Comparison of ENCODE assay signal across 9 cellular contexts in genomic region chr15:31306426-31307269, GRCh38. TPM values are rescaled to one million over a fixed set of nuclear protein-coding genes. Genes with fewer than 3 reads are reported as not detected.
DNase-seq lines count a peak whose midpoint lies in the region; ATAC-seq and TF ChIP-seq lines count a peak whose summit lies in the region.
"Had no signal": no experiment of that assay in that cellular context is flagged by ENCODE, and none has a peak within 500 bp of the region (broad histone marks: within the 10 kb centered on the region; RNA-seq: fewer than 3 reads in every experiment).

No MANE protein-coding gene starts in this region.

- CTCF ChIA-PET in WTC11 (lab: Charles Lee) = interaction anchor here (0.9 to 2.9 kb wide), 11 partner anchors 10 to 182 kb away, joined by 3 to 16 read pairs (median 6); no protein-coding TSS in a partner anchor

- POLR2A ChIA-PET in WTC11 (lab: Charles Lee) = interaction anchor here (0.8 kb wide), 1 partner anchor 8 kb away, joined by 4 read pairs; no protein-coding TSS in a partner anchor

- peaks cover 5% of the 10 kb centered on the region for H3K27me3 Mint-ChIP-seq in WTC11 (ENCODE audit: low read depth)
- H3K27me3 Mint-ChIP-seq: stimulated activated naive CD8-positive, alpha-beta T cell treated with anti-CD3 and anti-CD28 coated beads, Interleukin-15, amount 100 ng/mL, for 72 hours had no signal

- ATAC-seq in WTC11 = peak; percentile 83
- ATAC-seq in HG02973 (IDR thresholded peaks at IDR 0.05; ENCODE audit: unreplicated experiment) = no peak
- ATAC-seq: stimulated activated naive CD8-positive, alpha-beta T cell treated with anti-CD3 and anti-CD28 coated beads, Interleukin-15, amount 100 ng/mL, for 72 hours had no signal

- DNase-seq in NCI-H1417 (lab: John Stamatoyannopoulos, UW) = peak; percentile 84 to 98 (median 96)
- DNase-seq in WTC11 (ENCODE audit: low spot score) = peak; percentile 96
- no peak for DNase-seq in cortex of kidney (lab: John Stamatoyannopoulos, UW)
- no peak for DNase-seq in mesenteric fat pad (ENCODE audit: low spot score)
- DNase-seq: activated CD4-positive, CD25-positive, alpha-beta regulatory T cell had no signal

- peak overlapping the region; percentile 15; the same call in 1 of the 2 replicates for H3K4me3 ChIP-seq in iPS-18c (ENCODE audit: insufficient read depth, low read depth, low read length)

- peak overlapping the region; percentile 98 for H3K27ac ChIP-seq in temporal lobe (ENCODE audit: low read depth, low read length)

- H3K27ac Mint-ChIP-seq in WTC11 = peak overlapping the region; percentile 95

- H3K36me3 Mint-ChIP-seq in WTC11 = no peaks in the 10 kb centered on the region

- no peaks in the 10 kb centered on the region for H3K9me3 Mint-ChIP-seq in WTC11
- H3K9me3 Mint-ChIP-seq: stimulated activated naive CD8-positive, alpha-beta T cell treated with anti-CD3 and anti-CD28 coated beads, Interleukin-15, amount 100 ng/mL, for 72 hours had no signal

- peak overlapping the region; percentile 20 for H3K4me3 Mint-ChIP-seq in WTC11
- H3K4me3 Mint-ChIP-seq: stimulated activated naive CD8-positive, alpha-beta T cell treated with anti-CD3 and anti-CD28 coated beads, Interleukin-15, amount 100 ng/mL, for 72 hours had no signal

- peaks cover 71% of the 10 kb centered on the region for H3K4me1 Mint-ChIP-seq in WTC11

- TF ChIP-seq CTCF in WTC11 (IDR thresholded peaks at IDR 0.05) = no peak

- H3K9me3 ChIP-seq in iPS-18c (ENCODE audit: control insufficient read depth, insufficient read depth, low read length) = no peaks in the 10 kb centered on the region

TF ChIP-seq in WTC11, 78 proteins besides CTCF, POLR2A, EP300 and RAD21 (continues in another document):
- TF ChIP-seq, protein P1, sequence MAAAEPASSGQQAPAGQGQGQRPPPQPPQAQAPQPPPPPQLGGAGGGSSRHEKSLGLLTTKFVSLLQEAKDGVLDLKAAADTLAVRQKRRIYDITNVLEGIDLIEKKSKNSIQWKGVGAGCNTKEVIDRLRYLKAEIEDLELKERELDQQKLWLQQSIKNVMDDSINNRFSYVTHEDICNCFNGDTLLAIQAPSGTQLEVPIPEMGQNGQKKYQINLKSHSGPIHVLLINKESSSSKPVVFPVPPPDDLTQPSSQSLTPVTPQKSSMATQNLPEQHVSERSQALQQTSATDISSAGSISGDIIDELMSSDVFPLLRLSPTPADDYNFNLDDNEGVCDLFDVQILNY (CRISPR knock-in tag; IDR thresholded peaks at IDR 0.05) = peak; percentile 50; the same call in 1 of the 2 replicates
- TF ChIP-seq, protein P2, sequence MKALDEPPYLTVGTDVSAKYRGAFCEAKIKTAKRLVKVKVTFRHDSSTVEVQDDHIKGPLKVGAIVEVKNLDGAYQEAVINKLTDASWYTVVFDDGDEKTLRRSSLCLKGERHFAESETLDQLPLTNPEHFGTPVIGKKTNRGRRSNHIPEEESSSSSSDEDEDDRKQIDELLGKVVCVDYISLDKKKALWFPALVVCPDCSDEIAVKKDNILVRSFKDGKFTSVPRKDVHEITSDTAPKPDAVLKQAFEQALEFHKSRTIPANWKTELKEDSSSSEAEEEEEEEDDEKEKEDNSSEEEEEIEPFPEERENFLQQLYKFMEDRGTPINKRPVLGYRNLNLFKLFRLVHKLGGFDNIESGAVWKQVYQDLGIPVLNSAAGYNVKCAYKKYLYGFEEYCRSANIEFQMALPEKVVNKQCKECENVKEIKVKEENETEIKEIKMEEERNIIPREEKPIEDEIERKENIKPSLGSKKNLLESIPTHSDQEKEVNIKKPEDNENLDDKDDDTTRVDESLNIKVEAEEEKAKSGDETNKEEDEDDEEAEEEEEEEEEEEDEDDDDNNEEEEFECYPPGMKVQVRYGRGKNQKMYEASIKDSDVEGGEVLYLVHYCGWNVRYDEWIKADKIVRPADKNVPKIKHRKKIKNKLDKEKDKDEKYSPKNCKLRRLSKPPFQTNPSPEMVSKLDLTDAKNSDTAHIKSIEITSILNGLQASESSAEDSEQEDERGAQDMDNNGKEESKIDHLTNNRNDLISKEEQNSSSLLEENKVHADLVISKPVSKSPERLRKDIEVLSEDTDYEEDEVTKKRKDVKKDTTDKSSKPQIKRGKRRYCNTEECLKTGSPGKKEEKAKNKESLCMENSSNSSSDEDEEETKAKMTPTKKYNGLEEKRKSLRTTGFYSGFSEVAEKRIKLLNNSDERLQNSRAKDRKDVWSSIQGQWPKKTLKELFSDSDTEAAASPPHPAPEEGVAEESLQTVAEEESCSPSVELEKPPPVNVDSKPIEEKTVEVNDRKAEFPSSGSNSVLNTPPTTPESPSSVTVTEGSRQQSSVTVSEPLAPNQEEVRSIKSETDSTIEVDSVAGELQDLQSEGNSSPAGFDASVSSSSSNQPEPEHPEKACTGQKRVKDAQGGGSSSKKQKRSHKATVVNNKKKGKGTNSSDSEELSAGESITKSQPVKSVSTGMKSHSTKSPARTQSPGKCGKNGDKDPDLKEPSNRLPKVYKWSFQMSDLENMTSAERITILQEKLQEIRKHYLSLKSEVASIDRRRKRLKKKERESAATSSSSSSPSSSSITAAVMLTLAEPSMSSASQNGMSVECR (CRISPR knock-in tag; IDR thresholded peaks at IDR 0.05; ENCODE audit: borderline replicate concordance) = peak; percentile 79; the same call in 1 of the 2 replicates
- peak; percentile 64 for TF ChIP-seq SP1 (CRISPR knock-in tag; conservative IDR thresholded peaks at IDR 0.05)
- TF ChIP-seq ZNF512 (CRISPR knock-in tag; IDR thresholded peaks at IDR 0.05; ENCODE audit: borderline replicate concordance) = no peak
- TF ChIP-seq FOXP1 (CRISPR knock-in tag; IDR thresholded peaks at IDR 0.05; ENCODE audit: borderline replicate concordance) = peak; percentile 61; the same call in 1 of the 2 replicates
- TF ChIP-seq, protein P3, sequence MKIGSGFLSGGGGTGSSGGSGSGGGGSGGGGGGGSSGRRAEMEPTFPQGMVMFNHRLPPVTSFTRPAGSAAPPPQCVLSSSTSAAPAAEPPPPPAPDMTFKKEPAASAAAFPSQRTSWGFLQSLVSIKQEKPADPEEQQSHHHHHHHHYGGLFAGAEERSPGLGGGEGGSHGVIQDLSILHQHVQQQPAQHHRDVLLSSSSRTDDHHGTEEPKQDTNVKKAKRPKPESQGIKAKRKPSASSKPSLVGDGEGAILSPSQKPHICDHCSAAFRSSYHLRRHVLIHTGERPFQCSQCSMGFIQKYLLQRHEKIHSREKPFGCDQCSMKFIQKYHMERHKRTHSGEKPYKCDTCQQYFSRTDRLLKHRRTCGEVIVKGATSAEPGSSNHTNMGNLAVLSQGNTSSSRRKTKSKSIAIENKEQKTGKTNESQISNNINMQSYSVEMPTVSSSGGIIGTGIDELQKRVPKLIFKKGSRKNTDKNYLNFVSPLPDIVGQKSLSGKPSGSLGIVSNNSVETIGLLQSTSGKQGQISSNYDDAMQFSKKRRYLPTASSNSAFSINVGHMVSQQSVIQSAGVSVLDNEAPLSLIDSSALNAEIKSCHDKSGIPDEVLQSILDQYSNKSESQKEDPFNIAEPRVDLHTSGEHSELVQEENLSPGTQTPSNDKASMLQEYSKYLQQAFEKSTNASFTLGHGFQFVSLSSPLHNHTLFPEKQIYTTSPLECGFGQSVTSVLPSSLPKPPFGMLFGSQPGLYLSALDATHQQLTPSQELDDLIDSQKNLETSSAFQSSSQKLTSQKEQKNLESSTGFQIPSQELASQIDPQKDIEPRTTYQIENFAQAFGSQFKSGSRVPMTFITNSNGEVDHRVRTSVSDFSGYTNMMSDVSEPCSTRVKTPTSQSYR (CRISPR knock-in tag; IDR thresholded peaks at IDR 0.05) = peak; percentile 69; the same call in 1 of the 2 replicates
- peak; percentile 64; the same call in 1 of the 2 replicates for TF ChIP-seq FOXK1 (CRISPR knock-in tag; IDR thresholded peaks at IDR 0.05)
- TF ChIP-seq JAZF1 (CRISPR knock-in tag; IDR thresholded peaks at IDR 0.05) = no peak
- TF ChIP-seq KAT7 (CRISPR knock-in tag; IDR thresholded peaks at IDR 0.05; ENCODE audit: borderline replicate concordance) = peak; percentile 88; the same call in 1 of the 2 replicates
- 0 out of 2 replicates have a peak, but pooled peaks have one; percentile 17 for TF ChIP-seq ZNF219 (CRISPR knock-in tag; IDR thresholded peaks at IDR 0.05; ENCODE audit: borderline replicate concordance)
- TF ChIP-seq GTF2I (CRISPR knock-in tag; conservative IDR thresholded peaks at IDR 0.05) = peak; percentile 89
- no peak for TF ChIP-seq CBFB (CRISPR knock-in tag; IDR thresholded peaks at IDR 0.05; ENCODE audit: low read depth)
- TF ChIP-seq, protein P4, sequence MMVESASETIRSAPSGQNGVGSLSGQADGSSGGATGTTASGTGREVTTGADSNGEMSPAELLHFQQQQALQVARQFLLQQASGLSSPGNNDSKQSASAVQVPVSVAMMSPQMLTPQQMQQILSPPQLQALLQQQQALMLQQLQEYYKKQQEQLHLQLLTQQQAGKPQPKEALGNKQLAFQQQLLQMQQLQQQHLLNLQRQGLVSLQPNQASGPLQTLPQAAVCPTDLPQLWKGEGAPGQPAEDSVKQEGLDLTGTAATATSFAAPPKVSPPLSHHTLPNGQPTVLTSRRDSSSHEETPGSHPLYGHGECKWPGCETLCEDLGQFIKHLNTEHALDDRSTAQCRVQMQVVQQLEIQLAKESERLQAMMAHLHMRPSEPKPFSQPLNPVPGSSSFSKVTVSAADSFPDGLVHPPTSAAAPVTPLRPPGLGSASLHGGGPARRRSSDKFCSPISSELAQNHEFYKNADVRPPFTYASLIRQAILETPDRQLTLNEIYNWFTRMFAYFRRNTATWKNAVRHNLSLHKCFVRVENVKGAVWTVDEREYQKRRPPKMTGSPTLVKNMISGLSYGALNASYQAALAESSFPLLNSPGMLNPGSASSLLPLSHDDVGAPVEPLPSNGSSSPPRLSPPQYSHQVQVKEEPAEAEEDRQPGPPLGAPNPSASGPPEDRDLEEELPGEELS (CRISPR knock-in tag; IDR thresholded peaks at IDR 0.05) = peak; percentile 57
- 0 out of 2 replicates have a peak, but pooled peaks have one; percentile 35 for TF ChIP-seq ZBTB21 (CRISPR knock-in tag; IDR thresholded peaks at IDR 0.05; ENCODE audit: borderline replicate concordance)
- peak; percentile 66 for TF ChIP-seq ETV6 (CRISPR knock-in tag; IDR thresholded peaks at IDR 0.05)
- peak; percentile 34; the same call in 1 of the 2 replicates for TF ChIP-seq NFE2L1 (CRISPR knock-in tag; IDR thresholded peaks at IDR 0.05)

RNA-seq across cellular contexts. Expression of gene KLF13, which starts 20.0 kb away (rescaled TPM):
- total RNA-seq in WTC11 (2021) = 36.9 to 38.1 TPM (median 37.2 TPM) in 3 replicates
- total RNA-seq in temporal lobe = 27.8 TPM
- total RNA-seq in mesenteric fat pad = 41.8 TPM

Comparison
In these comparisons a context has a peak if more than half of its experiments do, and no peak if none do; other contexts are left out.
1. DNase-seq: peak in NCI-H1417 (3 of 3) and WTC11 (single experiment); none in cortex of kidney (single experiment) and mesenteric fat pad (single experiment).